In the genomic region with DNA sequence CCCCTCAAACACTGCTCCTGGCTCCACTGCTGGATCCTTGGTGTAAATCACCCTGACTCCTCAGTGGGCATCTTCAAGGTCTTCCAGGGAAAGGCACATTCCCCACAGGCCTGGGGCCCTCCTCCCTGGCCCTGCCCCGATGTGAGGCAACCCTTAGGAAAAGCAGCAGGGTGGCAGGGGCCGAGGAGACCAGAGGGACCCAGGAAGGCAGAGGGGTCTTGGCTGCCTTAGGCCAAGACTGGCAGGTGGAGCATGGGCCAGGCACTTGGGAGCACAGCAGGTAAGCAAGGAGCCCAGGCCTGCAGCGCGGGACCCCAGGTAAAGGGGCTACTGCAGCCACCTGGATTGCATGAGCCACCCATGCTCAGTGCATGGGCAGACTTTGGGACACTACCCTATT, we compare ENCODE assay signal across 15 cellular contexts.
DNase-seq lines count a peak whose midpoint lies in the region; ATAC-seq and TF ChIP-seq lines count a peak whose summit lies in the region.
"Had no signal": no experiment of that assay in that cellular context is flagged by ENCODE, and none has a peak within 500 bp of the region (broad histone marks: within the 10 kb centered on the region; RNA-seq: fewer than 3 reads in every experiment).

No MANE protein-coding gene starts in this region.

- H3K27me3 Mint-ChIP-seq in activated CD8-positive, alpha-beta T cell treated with anti-CD3 and anti-CD28 coated beads, Interleukin-2, amount 10 ng/mL, durations not matched to agents 7 days and 5 days (ENCODE audit: low read depth) = no peaks in the 10 kb centered on the region
- H3K27me3 Mint-ChIP-seq in activated CD8-positive, alpha-beta T cell treated with anti-CD3 and anti-CD28 coated beads for 36 hours = no peaks in the 10 kb centered on the region
- H3K27me3 Mint-ChIP-seq in neural crest cell (ENCODE audit: low read depth) = no peaks in the 10 kb centered on the region
- peaks cover 5 to 16% of the 10 kb centered on the region in 2 donors for H3K27me3 Mint-ChIP-seq in stimulated activated naive B cell treated with anti-CD40 and anti-IgM and Interleukin-4, amounts not matched to agents 10 μg/mL and 1 μg/mL and 100 μg/mL, for 72 hours
- no peaks in the 10 kb centered on the region for H3K27me3 Mint-ChIP-seq in activated naive CD8-positive, alpha-beta T cell treated with anti-CD3 and anti-CD28 coated beads for 36 hours
- H3K27me3 Mint-ChIP-seq in natural killer cell (ENCODE audit: low read depth in 2 of 2) = peaks cover 3 to 10% of the 10 kb centered on the region in 2 donors

- H3K9me3 Mint-ChIP-seq in activated CD8-positive, alpha-beta T cell treated with anti-CD3 and anti-CD28 coated beads, Interleukin-2, amount 10 ng/mL, durations not matched to agents 7 days and 5 days (ENCODE audit: insufficient read depth) = peaks cover 5% of the 10 kb centered on the region
- peaks cover 1% of the 10 kb centered on the region for H3K9me3 Mint-ChIP-seq in activated CD8-positive, alpha-beta T cell treated with anti-CD3 and anti-CD28 coated beads for 36 hours
- no peaks in the 10 kb centered on the region for H3K9me3 Mint-ChIP-seq in neural crest cell
- H3K9me3 Mint-ChIP-seq in stimulated activated naive B cell treated with anti-CD40 and anti-IgM and Interleukin-4, amounts not matched to agents 10 μg/mL and 1 μg/mL and 100 μg/mL, for 72 hours = peaks cover 4% of the 10 kb centered on the region in 2 donors
- H3K9me3 Mint-ChIP-seq in activated naive CD8-positive, alpha-beta T cell treated with anti-CD3 and anti-CD28 coated beads for 36 hours = no peaks in the 10 kb centered on the region
- H3K9me3 Mint-ChIP-seq in natural killer cell = no peaks in the 10 kb centered on the region
- H3K9me3 Mint-ChIP-seq: H9 had no signal

- H3K27ac ChIP-seq in colonic mucosa (no peak overlapping the region), mesenchymal stem cell (ENCODE audit: low read length, poor library complexity, severe bottlenecking) (no peak overlapping the region)
- H3K27ac ChIP-seq: 22Rv1, BLaER1 had no signal

- no peak overlapping the region for H3K4me3 ChIP-seq in colonic mucosa
- no peak overlapping the region for H3K4me3 ChIP-seq in mesenchymal stem cell (ENCODE audit: insufficient read depth in 1 of 2, low read depth in 1 of 2, low read length in 2 of 2)
- H3K4me3 ChIP-seq: BLaER1 had no signal

- no peak overlapping the region for H3K27ac Mint-ChIP-seq in activated CD8-positive, alpha-beta T cell treated with anti-CD3 and anti-CD28 coated beads, Interleukin-2, amount 10 ng/mL, durations not matched to agents 7 days and 5 days
- no peak overlapping the region for H3K27ac Mint-ChIP-seq in activated CD8-positive, alpha-beta T cell treated with anti-CD3 and anti-CD28 coated beads for 36 hours
- H3K27ac Mint-ChIP-seq in neural crest cell (ENCODE audit: unreplicated experiment) (peak overlapping the region; percentile 57), natural killer cell (no peak overlapping the region)
- H3K27ac Mint-ChIP-seq in stimulated activated naive B cell treated with anti-CD40 and anti-IgM and Interleukin-4, amounts not matched to agents 10 μg/mL and 1 μg/mL and 100 μg/mL, for 72 hours = peak overlapping the region; percentile 6
- no peak overlapping the region for H3K27ac Mint-ChIP-seq in activated naive CD8-positive, alpha-beta T cell treated with anti-CD3 and anti-CD28 coated beads for 36 hours
- H3K27ac Mint-ChIP-seq: H9 had no signal

- H3K36me3 ChIP-seq in colonic mucosa (no peaks in the 10 kb centered on the region), mesenchymal stem cell (ENCODE audit: control insufficient read depth in 1 of 2, insufficient read depth in 2 of 2, low read depth in 1 of 2, low read length in 2 of 2) (no peaks in the 10 kb centered on the region)
- H3K36me3 ChIP-seq: BLaER1 had no signal

- H3K4me1 ChIP-seq in colonic mucosa (no peaks in the 10 kb centered on the region), mesenchymal stem cell (ENCODE audit: control insufficient read depth, insufficient read depth, low read depth, low read length) (no peaks in the 10 kb centered on the region)
- H3K4me1 ChIP-seq: BLaER1 had no signal

- peak; percentile 16 for DNase-seq in activated CD8-positive, alpha-beta T cell treated with anti-CD3 and anti-CD28 coated beads, Interleukin-2, amount 10 ng/mL, durations not matched to agents 7 days and 5 days
- no peak for DNase-seq in activated CD8-positive, alpha-beta T cell treated with anti-CD3 and anti-CD28 coated beads for 36 hours
- DNase-seq in colonic mucosa (peak; percentile 14), neural crest cell (ENCODE audit: low read depth, low spot score) (no peak), natural killer cell (no peak), mesenchymal stem cell (no peak)
- no peak for DNase-seq in stimulated activated naive B cell treated with anti-CD40 and anti-IgM and Interleukin-4, amounts not matched to agents 10 μg/mL and 1 μg/mL and 100 μg/mL, for 72 hours
- no peak for DNase-seq in activated naive CD8-positive, alpha-beta T cell treated with anti-CD3 and anti-CD28 coated beads for 36 hours
- DNase-seq: CD4-positive, CD25-positive, alpha-beta regulatory T cell; DMS53; GF-D8; GOT3; H9 had no signal

- H2BK12ac ChIP-seq in mesenchymal stem cell (ENCODE audit: low read length in 2 of 2) = no peak overlapping the region

- H2BK120ac ChIP-seq in mesenchymal stem cell (ENCODE audit: low read depth, low read length) = no peak overlapping the region

- no peak overlapping the region for H4K91ac ChIP-seq in mesenchymal stem cell (ENCODE audit: low read length)

- H4K8ac ChIP-seq in mesenchymal stem cell (ENCODE audit: low read length) = no peak overlapping the region

- no peak overlapping the region for H3K4me2 ChIP-seq in mesenchymal stem cell (ENCODE audit: low read length, poor library complexity, severe bottlenecking)
- H3K4me2 ChIP-seq: BLaER1 had no signal

- peaks cover 28% of the 10 kb centered on the region for H3K4me1 Mint-ChIP-seq in activated CD8-positive, alpha-beta T cell treated with anti-CD3 and anti-CD28 coated beads, Interleukin-2, amount 10 ng/mL, durations not matched to agents 7 days and 5 days (ENCODE audit: low read depth)
- H3K4me1 Mint-ChIP-seq in activated CD8-positive, alpha-beta T cell treated with anti-CD3 and anti-CD28 coated beads for 36 hours (ENCODE audit: low read depth) = peaks cover 24% of the 10 kb centered on the region
- H3K4me1 Mint-ChIP-seq in neural crest cell (no peaks in the 10 kb centered on the region), natural killer cell (peaks cover 8 to 13% of the 10 kb centered on the region in 2 donors)
- H3K4me1 Mint-ChIP-seq in stimulated activated naive B cell treated with anti-CD40 and anti-IgM and Interleukin-4, amounts not matched to agents 10 μg/mL and 1 μg/mL and 100 μg/mL, for 72 hours = peaks cover 5 to 16% of the 10 kb centered on the region in 2 donors
- peaks cover 24% of the 10 kb centered on the region for H3K4me1 Mint-ChIP-seq in activated naive CD8-positive, alpha-beta T cell treated with anti-CD3 and anti-CD28 coated beads for 36 hours

- H3K4me3 Mint-ChIP-seq in activated CD8-positive, alpha-beta T cell treated with anti-CD3 and anti-CD28 coated beads, Interleukin-2, amount 10 ng/mL, durations not matched to agents 7 days and 5 days = no peak overlapping the region
- no peak overlapping the region for H3K4me3 Mint-ChIP-seq in activated CD8-positive, alpha-beta T cell treated with anti-CD3 and anti-CD28 coated beads for 36 hours
- H3K4me3 Mint-ChIP-seq in neural crest cell = no peak overlapping the region
- no peak overlapping the region for H3K4me3 Mint-ChIP-seq in stimulated activated naive B cell treated with anti-CD40 and anti-IgM and Interleukin-4, amounts not matched to agents 10 μg/mL and 1 μg/mL and 100 μg/mL, for 72 hours
- no peak overlapping the region for H3K4me3 Mint-ChIP-seq in activated naive CD8-positive, alpha-beta T cell treated with anti-CD3 and anti-CD28 coated beads for 36 hours
- no peak overlapping the region for H3K4me3 Mint-ChIP-seq in natural killer cell
- H3K4me3 Mint-ChIP-seq: H9 had no signal

- H3K9ac ChIP-seq in colonic mucosa (ENCODE audit: low read depth in 2 of 2, low read length in 2 of 2) (no peak overlapping the region), mesenchymal stem cell (ENCODE audit: low read length) (no peak overlapping the region)
- H3K9ac ChIP-seq: BLaER1 had no signal

- H3K23ac ChIP-seq in mesenchymal stem cell (ENCODE audit: low read length in 2 of 2) = no peak overlapping the region

- no peak overlapping the region for H3K4ac ChIP-seq in mesenchymal stem cell (ENCODE audit: low read depth in 1 of 2, low read length in 2 of 2)

- peaks cover 5% of the 10 kb centered on the region for H3K36me3 Mint-ChIP-seq in activated CD8-positive, alpha-beta T cell treated with anti-CD3 and anti-CD28 coated beads, Interleukin-2, amount 10 ng/mL, durations not matched to agents 7 days and 5 days (ENCODE audit: low read depth)
- H3K36me3 Mint-ChIP-seq in activated CD8-positive, alpha-beta T cell treated with anti-CD3 and anti-CD28 coated beads for 36 hours (ENCODE audit: low read depth) = no peaks in the 10 kb centered on the region
- H3K36me3 Mint-ChIP-seq in neural crest cell (ENCODE audit: low read depth) = no peaks in the 10 kb centered on the region
- no peaks in the 10 kb centered on the region for H3K36me3 Mint-ChIP-seq in stimulated activated naive B cell treated with anti-CD40 and anti-IgM and Interleukin-4, amounts not matched to agents 10 μg/mL and 1 μg/mL and 100 μg/mL, for 72 hours
- H3K36me3 Mint-ChIP-seq in activated naive CD8-positive, alpha-beta T cell treated with anti-CD3 and anti-CD28 coated beads for 36 hours = no peaks in the 10 kb centered on the region
- no peaks in the 10 kb centered on the region for H3K36me3 Mint-ChIP-seq in natural killer cell

- intact Hi-C loops in activated CD8-positive, alpha-beta T cell treated with anti-CD3 and anti-CD28 coated beads for 36 hours (cut with micrococcal nuclease) = no loop called here
- intact Hi-C loops in colonic mucosa (cut with DNase I) (no loop called here), natural killer cell (cut with micrococcal nuclease) (no loop called here)

- 91% methylated on average over 4 of the region's 4 CpGs for WGBS in mesenchymal stem cell

- no peak overlapping the region for H2AFZ ChIP-seq in mesenchymal stem cell (ENCODE audit: low read depth, low read length)

- TF ChIP-seq CTCF in activated CD8-positive, alpha-beta T cell treated with anti-CD3 and anti-CD28 coated beads for 36 hours (IDR thresholded peaks at IDR 0.05) = no peak
- no peak for TF ChIP-seq CTCF in colonic mucosa (IDR thresholded peaks at IDR 0.05)
- no peak for TF ChIP-seq CTCF in neural crest cell (conservative IDR thresholded peaks at IDR 0.05)
- TF ChIP-seq CTCF in natural killer cell (IDR thresholded peaks at IDR 0.05) = no peak

- POLR2A ChIA-PET in activated CD8-positive, alpha-beta T cell treated with anti-CD3 and anti-CD28 coated beads, Interleukin-2, amount 10 ng/mL, durations not matched to agents 7 days and 5 days (lab: Charles Lee) = no interaction called here
- POLR2A ChIA-PET in activated CD8-positive, alpha-beta T cell treated with anti-CD3 and anti-CD28 coated beads for 36 hours (lab: Charles Lee) = no interaction called here

- no peak overlapping the region for H2BK5ac ChIP-seq in mesenchymal stem cell (ENCODE audit: low read depth, low read length, poor library complexity, severe bottlenecking)

- H2BK15ac ChIP-seq in mesenchymal stem cell (ENCODE audit: low read depth, poor library complexity, severe bottlenecking) = no peak overlapping the region

- no peak overlapping the region for H3K18ac ChIP-seq in mesenchymal stem cell (ENCODE audit: low read depth in 1 of 2, low read length in 2 of 2)

- CTCF ChIA-PET in activated CD8-positive, alpha-beta T cell treated with anti-CD3 and anti-CD28 coated beads, Interleukin-2, amount 10 ng/mL, durations not matched to agents 7 days and 5 days (lab: Charles Lee) = interaction anchor here (1.1 kb wide), 1 partner anchor 24 kb away, joined by 4 read pairs; no protein-coding TSS in a partner anchor
- CTCF ChIA-PET in activated CD8-positive, alpha-beta T cell treated with anti-CD3 and anti-CD28 coated beads for 36 hours (lab: Charles Lee) = no interaction called here

- H3K27me3 ChIP-seq in colonic mucosa (no peaks in the 10 kb centered on the region), mesenchymal stem cell (ENCODE audit: control insufficient read depth in 1 of 2, insufficient read depth in 1 of 2, low read length in 2 of 2) (peaks cover 0 to 12% of the 10 kb centered on the region in 2 experiments)
- H3K27me3 ChIP-seq: BLaER1 had no signal

- H3K14ac ChIP-seq in mesenchymal stem cell (ENCODE audit: low read length in 2 of 2) = no peak overlapping the region

- H3K9me3 ChIP-seq in colonic mucosa = no peaks in the 10 kb centered on the region
- H3K9me3 ChIP-seq in mesenchymal stem cell (ENCODE audit: control insufficient read depth, low read length) = peaks cover 11% of the 10 kb centered on the region
- H3K9me3 ChIP-seq: BLaER1 had no signal

- H3K79me1 ChIP-seq in mesenchymal stem cell (replicated peaks; ENCODE audit: low read length, poor library complexity, severe bottlenecking) = no peaks in the 10 kb centered on the region

- ATAC-seq in activated CD8-positive, alpha-beta T cell treated with anti-CD3 and anti-CD28 coated beads, Interleukin-2, amount 10 ng/mL, durations not matched to agents 7 days and 5 days = no peak
- ATAC-seq in activated CD8-positive, alpha-beta T cell treated with anti-CD3 and anti-CD28 coated beads for 36 hours = no peak
- ATAC-seq in stimulated activated naive B cell treated with anti-CD40 and anti-IgM and Interleukin-4, amounts not matched to agents 10 μg/mL and 1 μg/mL and 100 μg/mL, for 72 hours (replicated peaks) = no peak
- no peak for ATAC-seq in natural killer cell

- no peak overlapping the region for H2AK5ac ChIP-seq in mesenchymal stem cell (ENCODE audit: low read length, severe bottlenecking)

Comparison
In these comparisons a context has a peak if more than half of its experiments do, and no peak if none do; other contexts are left out.
1. DNase-seq: peak in activated CD8-positive, alpha-beta T cell treated with anti-CD3 and anti-CD28 coated beads, Interleukin-2, amount 10 ng/mL, durations not matched to agents 7 days and 5 days (single experiment) and colonic mucosa (single experiment); none in activated CD8-positive, alpha-beta T cell treated with anti-CD3 and anti-CD28 coated beads for 36 hours (single experiment), neural crest cell (single experiment), stimulated activated naive B cell treated with anti-CD40 and anti-IgM and Interleukin-4, amounts not matched to agents 10 μg/mL and 1 μg/mL and 100 μg/mL, for 72 hours (single experiment), activated naive CD8-positive, alpha-beta T cell treated with anti-CD3 and anti-CD28 coated beads for 36 hours (single experiment), natural killer cell (single experiment) and mesenchymal stem cell (single experiment).
2. H3K27ac Mint-ChIP-seq: peak in neural crest cell (single experiment) and stimulated activated naive B cell treated with anti-CD40 and anti-IgM and Interleukin-4, amounts not matched to agents 10 μg/mL and 1 μg/mL and 100 μg/mL, for 72 hours (single experiment); none in activated CD8-positive, alpha-beta T cell treated with anti-CD3 and anti-CD28 coated beads, Interleukin-2, amount 10 ng/mL, durations not matched to agents 7 days and 5 days (single experiment), activated CD8-positive, alpha-beta T cell treated with anti-CD3 and anti-CD28 coated beads for 36 hours (single experiment), activated naive CD8-positive, alpha-beta T cell treated with anti-CD3 and anti-CD28 coated beads for 36 hours (single experiment) and natural killer cell (0 of 2).